Comparison of ENCODE assay signal across 12 cellular contexts in the genomic region with DNA sequence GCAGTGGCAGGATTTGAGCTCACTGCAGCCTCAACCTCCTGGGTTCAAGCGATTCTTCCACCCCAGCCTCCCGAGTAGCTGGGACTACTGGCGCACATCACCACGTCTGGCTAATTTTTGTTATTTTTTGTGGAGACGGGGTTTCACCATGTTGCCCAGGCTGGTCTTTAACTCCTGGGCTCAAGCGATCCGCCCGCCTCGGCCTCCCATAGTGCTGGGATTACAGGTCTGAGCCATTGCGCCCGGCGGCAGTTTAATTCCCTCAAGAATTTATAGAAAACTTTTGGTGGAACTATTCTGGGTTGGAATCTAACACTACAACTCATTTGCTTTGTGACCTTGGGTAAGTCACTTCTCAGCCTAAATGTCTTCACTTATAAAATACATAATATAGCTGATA. TPM values are rescaled to one million over a fixed set of nuclear protein-coding genes. Genes with fewer than 3 reads are reported as not detected.
A peak's percentile ranks its signal among the peaks of the same experiment; 100 is the strongest.
DNase-seq lines count a peak whose midpoint lies in the region; ATAC-seq, FAIRE-seq and TF ChIP-seq lines count a peak whose summit lies in the region.
"Had no signal": no experiment of that assay in that cellular context is flagged by ENCODE, and none has a peak within 500 bp of the region (broad histone marks: within the 10 kb centered on the region; RNA-seq: fewer than 3 reads in every experiment).

No MANE protein-coding gene starts in this region.

- dilution Hi-C loops in keratinocyte (cut with MboI; ENCODE audit: extremely low pct_ligation_motif_present, low sequenced_read_pairs): no loop called here

- H3K9me3 ChIP-seq in RWPE2 (ENCODE audit: severe bottlenecking) (no peaks in the 10 kb centered on the region), keratinocyte (ENCODE audit: control insufficient read depth, low read depth, low read length) (no peaks in the 10 kb centered on the region), subcutaneous abdominal adipose tissue (ENCODE audit: control insufficient read depth in 5 of 5, low read length in 5 of 5) (no peaks in the 10 kb centered on the region)

- peaks cover 21 to 27% of the 10 kb centered on the region in 2 donors for H3K4me1 Mint-ChIP-seq in stimulated activated naive B cell treated with anti-CD40 and anti-IgM and Interleukin-4, amounts not matched to agents 10 μg/mL and 1 μg/mL and 100 μg/mL, for 72 hours
- H3K4me1 Mint-ChIP-seq in glutamatergic neuron (ENCODE audit: low read depth, unreplicated experiment): peaks cover 10% of the 10 kb centered on the region

- TF ChIP-seq CTCF in HL-60 (IDR thresholded peaks at IDR 0.05; ENCODE audit: insufficient read depth, low read length) (no peak), RWPE2 (IDR thresholded peaks at IDR 0.05; ENCODE audit: poor library complexity, severe bottlenecking) (no peak), keratinocyte (optimal IDR thresholded peaks at IDR 0.05 in 1 of 3, IDR thresholded peaks at IDR 0.05 in 1 of 3, conservative IDR thresholded peaks at IDR 0.05 in 1 of 3; ENCODE audit: extremely low read depth in 1 of 3, insufficient read depth in 2 of 3, low read length in 3 of 3) (no peak), glutamatergic neuron (IDR thresholded peaks at IDR 0.05; ENCODE audit: partially characterized antibody, unreplicated experiment) (no peak)

- no peak overlapping the region for H3K4me3 Mint-ChIP-seq in stimulated activated naive B cell treated with anti-CD40 and anti-IgM and Interleukin-4, amounts not matched to agents 10 μg/mL and 1 μg/mL and 100 μg/mL, for 72 hours
- no peak overlapping the region for H3K4me3 Mint-ChIP-seq in glutamatergic neuron (ENCODE audit: unreplicated experiment)
- H3K4me3 Mint-ChIP-seq: activated CD8-positive, alpha-beta T cell treated with anti-CD3 and anti-CD28 coated beads, Interleukin-2, amount 10 ng/mL, durations not matched to agents 7 days and 5 days had no signal

- H3K9ac ChIP-seq in keratinocyte (ENCODE audit: control insufficient read depth, extremely low read depth, insufficient read depth, low read length): peak overlapping the region; percentile 90
- no peak overlapping the region for H3K9ac ChIP-seq in subcutaneous abdominal adipose tissue (ENCODE audit: low read length in 5 of 5)

- peaks cover 23% of the 10 kb centered on the region for H3K36me3 ChIP-seq in RWPE2 (ENCODE audit: low read depth)
- H3K36me3 ChIP-seq in keratinocyte (ENCODE audit: control insufficient read depth in 2 of 2, extremely low read depth in 1 of 2, insufficient read depth in 2 of 2, low read length in 2 of 2): peaks cover 0 to 12% of the 10 kb centered on the region in 2 experiments
- H3K36me3 ChIP-seq in subcutaneous abdominal adipose tissue (ENCODE audit: control insufficient read depth in 5 of 5, insufficient read depth in 5 of 5, low read length in 5 of 5): peaks cover 0 to 17% (median 14%) of the 10 kb centered on the region in 5 donors

- no peak for FAIRE-seq in keratinocyte (lab: Jason Lieb, UNC)

- peaks cover 8 to 22% of the 10 kb centered on the region in 2 donors for H3K36me3 Mint-ChIP-seq in stimulated activated naive B cell treated with anti-CD40 and anti-IgM and Interleukin-4, amounts not matched to agents 10 μg/mL and 1 μg/mL and 100 μg/mL, for 72 hours
- H3K36me3 Mint-ChIP-seq in glutamatergic neuron (ENCODE audit: unreplicated experiment): no peaks in the 10 kb centered on the region

- peaks cover 7% of the 10 kb centered on the region for H4K20me1 ChIP-seq in keratinocyte (ENCODE audit: control insufficient read depth, extremely low read depth, insufficient read depth, low read length)

- peaks cover 24% of the 10 kb centered on the region for H3K4me1 ChIP-seq in RWPE2 (ENCODE audit: insufficient read depth, poor library complexity, severe bottlenecking)
- H3K4me1 ChIP-seq in keratinocyte (ENCODE audit: control insufficient read depth, extremely low read depth, insufficient read depth, low read length): peaks cover 32% of the 10 kb centered on the region
- peaks cover 23 to 36% (median 32%) of the 10 kb centered on the region in 5 donors for H3K4me1 ChIP-seq in subcutaneous abdominal adipose tissue (ENCODE audit: control insufficient read depth in 5 of 5, insufficient read depth in 5 of 5, low read length in 5 of 5)

- H3K27ac ChIP-seq in HL-60 (replicated peaks) (peak overlapping the region; percentile 97), RWPE2 (ENCODE audit: poor library complexity, severe bottlenecking) (peak overlapping the region; percentile 72), keratinocyte (ENCODE audit: control insufficient read depth, insufficient read depth, low read length) (no peak overlapping the region), subcutaneous abdominal adipose tissue (ENCODE audit: low read depth, low read length) (peak overlapping the region; percentile 96)

- no peak overlapping the region for H3K4me3 ChIP-seq in HL-60 (replicated peaks; ENCODE audit: insufficient read depth, low read length)
- H3K4me3 ChIP-seq in RWPE2 (ENCODE audit: severe bottlenecking): no peak overlapping the region
- H3K4me3 ChIP-seq in keratinocyte (ENCODE audit: control insufficient read depth in 2 of 3, extremely low read depth in 1 of 3, insufficient read depth in 2 of 3, low read depth in 1 of 3, low read length in 3 of 3): no peak overlapping the region
- peak overlapping the region in 3 of 5 donors; percentile 79 to 95 (median 90) for H3K4me3 ChIP-seq in subcutaneous abdominal adipose tissue (ENCODE audit: low read depth in 1 of 5, low read length in 5 of 5)

- DNase-seq in HL-60 (ENCODE audit: low read depth in 1 of 2, low spot score in 1 of 2): no peak
- DNase-seq in RWPE2 (ENCODE audit: low spot score): no peak
- no peak for DNase-seq in keratinocyte (ENCODE audit: low read depth, low spot score)
- no peak for DNase-seq in stimulated activated naive B cell treated with anti-CD40 and anti-IgM and Interleukin-4, amounts not matched to agents 10 μg/mL and 1 μg/mL and 100 μg/mL, for 72 hours
- no peak for DNase-seq in NCI-H446 treated with DMSO at 0.1 percent for 48 hours (lab: John Stamatoyannopoulos, UW)
- no peak for DNase-seq in glutamatergic neuron
- DNase-seq: activated CD8-positive, alpha-beta T cell treated with anti-CD3 and anti-CD28 coated beads, Interleukin-2, amount 10 ng/mL, durations not matched to agents 7 days and 5 days had no signal

- H3K27ac Mint-ChIP-seq in stimulated activated naive B cell treated with anti-CD40 and anti-IgM and Interleukin-4, amounts not matched to agents 10 μg/mL and 1 μg/mL and 100 μg/mL, for 72 hours: no peak overlapping the region
- H3K27ac Mint-ChIP-seq in glutamatergic neuron (ENCODE audit: unreplicated experiment): no peak overlapping the region
- H3K27ac Mint-ChIP-seq: activated CD8-positive, alpha-beta T cell treated with anti-CD3 and anti-CD28 coated beads, Interleukin-2, amount 10 ng/mL, durations not matched to agents 7 days and 5 days had no signal

- peak overlapping the region; percentile 99 for H3K4me2 ChIP-seq in keratinocyte (ENCODE audit: control insufficient read depth, extremely low read depth, insufficient read depth, low read depth, low read length)

- H3K27me3 Mint-ChIP-seq in stimulated activated naive B cell treated with anti-CD40 and anti-IgM and Interleukin-4, amounts not matched to agents 10 μg/mL and 1 μg/mL and 100 μg/mL, for 72 hours: no peaks in the 10 kb centered on the region
- H3K27me3 Mint-ChIP-seq in glutamatergic neuron (ENCODE audit: unreplicated experiment): peaks cover 3% of the 10 kb centered on the region

- peaks cover 8% of the 10 kb centered on the region for H3K79me2 ChIP-seq in keratinocyte (ENCODE audit: control insufficient read depth, insufficient read depth, low read length)

- no peak for ATAC-seq in RWPE2 (ENCODE audit: low read depth)
- no peak for ATAC-seq in stimulated activated naive B cell treated with anti-CD40 and anti-IgM and Interleukin-4, amounts not matched to agents 10 μg/mL and 1 μg/mL and 100 μg/mL, for 72 hours (replicated peaks)
- ATAC-seq: activated CD8-positive, alpha-beta T cell treated with anti-CD3 and anti-CD28 coated beads, Interleukin-2, amount 10 ng/mL, durations not matched to agents 7 days and 5 days had no signal

- peaks cover 2% of the 10 kb centered on the region for H3K9me1 ChIP-seq in keratinocyte (ENCODE audit: control insufficient read depth, extremely low read depth, insufficient read depth, low read length)

- H3K27me3 ChIP-seq in HL-60 (ENCODE audit: insufficient read depth, poor library complexity, severe bottlenecking): no peaks in the 10 kb centered on the region
- no peaks in the 10 kb centered on the region for H3K27me3 ChIP-seq in RWPE2 (ENCODE audit: insufficient read depth, poor library complexity, severe bottlenecking)
- H3K27me3 ChIP-seq in keratinocyte (ENCODE audit: control insufficient read depth, extremely low read depth, insufficient read depth, low read length): no peaks in the 10 kb centered on the region
- no peaks in the 10 kb centered on the region for H3K27me3 ChIP-seq in subcutaneous abdominal adipose tissue (ENCODE audit: control insufficient read depth in 5 of 5, insufficient read depth in 4 of 5, low read length in 5 of 5)

- H2AFZ ChIP-seq in keratinocyte (ENCODE audit: control insufficient read depth, low read length): peak overlapping the region; percentile 96

- no peaks in the 10 kb centered on the region for H3K9me3 Mint-ChIP-seq in stimulated activated naive B cell treated with anti-CD40 and anti-IgM and Interleukin-4, amounts not matched to agents 10 μg/mL and 1 μg/mL and 100 μg/mL, for 72 hours
- peaks cover 5% of the 10 kb centered on the region for H3K9me3 Mint-ChIP-seq in glutamatergic neuron (ENCODE audit: unreplicated experiment)

RNA-seq across cellular contexts. Expression of gene SP1, which starts 1.8 kb away (rescaled TPM):
- polyA plus RNA-seq in keratinocyte: 30.7 to 34.5 TPM (median 31.2 TPM) in 3 replicates
- polyA plus RNA-seq in keratinocyte (2011; ENCODE audit: low read depth): 9.3 TPM
- polyA plus RNA-seq in keratinocyte (2011; cell fraction: cytosol; rRNA removed): 14.5 and 20.1 TPM in 2 replicates
- 38.4 and 41.8 TPM in 2 replicates for polyA plus RNA-seq in keratinocyte (2011; cell fraction: nucleus; rRNA removed)
- polyA plus RNA-seq in keratinocyte (2012; ENCODE audit: low replicate concordance): 16.6 and 21.3 TPM in 2 replicates
- 68.7 to 128 TPM (median 106 TPM) in 3 replicates for polyA minus RNA-seq in keratinocyte
- 29.0 TPM for polyA minus RNA-seq in keratinocyte (2011; cell fraction: cytosol; rRNA and poly(A)+ RNA removed)
- 32.4 and 49.2 TPM in 2 replicates for polyA minus RNA-seq in keratinocyte (2011; cell fraction: nucleus; rRNA and poly(A)+ RNA removed)
- 34.8 TPM for total RNA-seq in glutamatergic neuron (ENCODE audit: unreplicated experiment)

RNA-seq across cellular contexts. Expression of gene SP7, which starts 42.1 kb away (rescaled TPM):
- polyA plus RNA-seq in keratinocyte: not detected in 3 replicates
- not detected for polyA plus RNA-seq in keratinocyte (2011; ENCODE audit: low read depth)
- not detected in 2 replicates for polyA plus RNA-seq in keratinocyte (2011; cell fraction: cytosol; rRNA removed)
- polyA plus RNA-seq in keratinocyte (2011; cell fraction: nucleus; rRNA removed): not detected in 2 replicates
- not detected in 2 replicates for polyA plus RNA-seq in keratinocyte (2012; ENCODE audit: low replicate concordance)
- polyA minus RNA-seq in keratinocyte: not detected in 3 replicates
- not detected for polyA minus RNA-seq in keratinocyte (2011; cell fraction: cytosol; rRNA and poly(A)+ RNA removed)
- polyA minus RNA-seq in keratinocyte (2011; cell fraction: nucleus; rRNA and poly(A)+ RNA removed): not detected in 2 replicates
- total RNA-seq in glutamatergic neuron (ENCODE audit: unreplicated experiment): not detected
- total RNA-seq: activated CD8-positive, alpha-beta T cell treated with anti-CD3 and anti-CD28 coated beads, Interleukin-2, amount 10 ng/mL, durations not matched to agents 7 days and 5 days; endothelial cell of umbilical vein; kidney epithelial cell; M059J; T-helper 1 cell treated with Interleukin-12 subunit alpha and Interleukin-12 subunit beta and Interleukin-4 antibody, amounts not matched to agents 30 ng/mL and 1 ng/mL, for 36 hours had no signal
- polyA plus RNA-seq: endothelial cell of umbilical vein had no signal

RNA-seq across cellular contexts. Expression of gene AMHR2, which starts 45.4 kb away (rescaled TPM):
- polyA plus RNA-seq in keratinocyte: 0.04 TPM in 1 of 3 replicates, not detected in the others
- polyA plus RNA-seq in keratinocyte (2011; ENCODE audit: low read depth): not detected
- polyA plus RNA-seq in keratinocyte (2011; cell fraction: cytosol; rRNA removed): not detected in 2 replicates
- polyA plus RNA-seq in keratinocyte (2011; cell fraction: nucleus; rRNA removed): not detected in 2 replicates
- not detected in 2 replicates for polyA plus RNA-seq in keratinocyte (2012; ENCODE audit: low replicate concordance)
- not detected in 3 replicates for polyA minus RNA-seq in keratinocyte
- polyA minus RNA-seq in keratinocyte (2011; cell fraction: cytosol; rRNA and poly(A)+ RNA removed): not detected
- not detected in 2 replicates for polyA minus RNA-seq in keratinocyte (2011; cell fraction: nucleus; rRNA and poly(A)+ RNA removed)
- not detected for total RNA-seq in glutamatergic neuron (ENCODE audit: unreplicated experiment)
- total RNA-seq: activated CD8-positive, alpha-beta T cell treated with anti-CD3 and anti-CD28 coated beads, Interleukin-2, amount 10 ng/mL, durations not matched to agents 7 days and 5 days; endothelial cell of umbilical vein; kidney epithelial cell; M059J; T-helper 1 cell treated with Interleukin-12 subunit alpha and Interleukin-12 subunit beta and Interleukin-4 antibody, amounts not matched to agents 30 ng/mL and 1 ng/mL, for 36 hours had no signal
- polyA plus RNA-seq: endothelial cell of umbilical vein had no signal

RNA-seq across cellular contexts. Expression of gene AAAS, which starts 56.8 kb away (rescaled TPM):
- 42.1 to 58.3 TPM (median 42.3 TPM) in 3 replicates for polyA plus RNA-seq in keratinocyte
- polyA plus RNA-seq in keratinocyte (2011; ENCODE audit: low read depth): 5.4 TPM
- polyA plus RNA-seq in keratinocyte (2011; cell fraction: cytosol; rRNA removed): 25.7 and 29.1 TPM in 2 replicates
- 106 and 125 TPM in 2 replicates for polyA plus RNA-seq in keratinocyte (2011; cell fraction: nucleus; rRNA removed)
- 28.7 and 45.0 TPM in 2 replicates for polyA plus RNA-seq in keratinocyte (2012; ENCODE audit: low replicate concordance)
- polyA minus RNA-seq in keratinocyte: 53.9 to 90.1 TPM (median 74.2 TPM) in 3 replicates
- 41.2 TPM for polyA minus RNA-seq in keratinocyte (2011; cell fraction: cytosol; rRNA and poly(A)+ RNA removed)
- polyA minus RNA-seq in keratinocyte (2011; cell fraction: nucleus; rRNA and poly(A)+ RNA removed): 26.0 and 32.9 TPM in 2 replicates
- 57.5 TPM for total RNA-seq in glutamatergic neuron (ENCODE audit: unreplicated experiment)

Comparison
In these comparisons a context has a peak if more than half of its experiments do, and no peak if none do; other contexts are left out.
1. H3K4me3 ChIP-seq: peak in subcutaneous abdominal adipose tissue (3 of 5); none in HL-60 (single experiment), RWPE2 (single experiment) and keratinocyte (0 of 3).